In the genomic region with DNA sequence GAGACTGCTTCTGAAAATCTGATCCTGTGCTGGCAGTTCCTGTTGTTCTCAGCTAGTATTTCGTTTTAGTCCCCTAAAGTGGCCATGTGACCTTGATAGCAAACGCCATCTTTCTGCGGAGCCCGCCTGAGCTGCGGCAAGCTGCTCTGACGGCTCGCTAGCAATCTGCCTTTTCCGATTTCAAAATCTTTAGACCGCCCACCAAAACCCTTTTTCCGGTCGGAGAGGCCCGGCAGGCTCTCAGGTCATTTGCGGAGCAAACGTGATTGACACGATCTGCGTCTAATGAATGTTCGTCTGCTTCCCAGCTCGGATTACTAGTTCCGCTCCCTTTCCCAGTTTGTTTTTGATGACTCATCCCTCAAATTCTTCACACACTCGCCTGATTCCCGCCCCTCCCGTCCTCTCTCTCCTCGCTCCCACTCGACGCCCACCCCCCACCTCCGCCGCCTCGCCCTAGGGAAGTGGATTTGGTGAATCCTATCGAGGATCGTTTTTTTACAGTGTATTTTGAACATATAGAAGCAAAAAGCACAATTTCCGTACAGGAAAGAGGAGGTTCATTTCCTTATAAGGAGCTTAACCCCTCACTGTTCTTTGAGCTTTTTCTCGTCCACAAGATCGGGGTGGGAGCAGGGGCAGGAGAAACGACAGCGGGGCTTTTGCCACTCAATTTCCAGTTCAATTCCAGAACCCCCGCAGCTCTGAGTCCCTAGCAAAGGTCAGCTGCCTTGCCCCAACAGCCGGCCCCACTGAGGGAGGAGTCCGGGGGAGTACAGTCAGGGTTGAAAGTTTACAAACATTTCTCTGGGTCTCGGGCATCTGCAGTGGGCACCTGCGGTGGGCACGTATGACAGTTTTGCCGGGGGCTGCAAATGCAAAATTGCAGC, we compare ENCODE assay signal across 9 cellular contexts. TPM values are rescaled to one million over a fixed set of nuclear protein-coding genes. Genes with fewer than 3 reads are reported as not detected.
DNase-seq lines count a peak whose midpoint lies in the region; ATAC-seq lines count a peak whose summit lies in the region.
"Had no signal": no experiment of that assay in that cellular context is flagged by ENCODE, and none has a peak within 500 bp of the region (broad histone marks: within the 10 kb centered on the region; RNA-seq: fewer than 3 reads in every experiment).

No MANE protein-coding gene starts in this region.

- peaks cover 13% of the 10 kb centered on the region for H3K36me3 Mint-ChIP-seq in activated CD4-positive, alpha-beta T cell treated with anti-CD3 and anti-CD28 coated beads, Interleukin-2, amount 10 ng/mL, durations not matched to agents 7 days and 5 days (ENCODE audit: low read depth)

- H3K27ac Mint-ChIP-seq in activated CD4-positive, alpha-beta T cell treated with anti-CD3 and anti-CD28 coated beads, Interleukin-2, amount 10 ng/mL, durations not matched to agents 7 days and 5 days: peak overlapping the region; percentile 99

- no peaks in the 10 kb centered on the region for H3K9me3 Mint-ChIP-seq in activated CD4-positive, alpha-beta T cell treated with anti-CD3 and anti-CD28 coated beads, Interleukin-2, amount 10 ng/mL, durations not matched to agents 7 days and 5 days

- ATAC-seq in GM19043 (IDR thresholded peaks at IDR 0.05; ENCODE audit: low read depth, unreplicated experiment): peak; percentile 89
- peak; percentile 93 for ATAC-seq in HG03354 (IDR thresholded peaks at IDR 0.05; ENCODE audit: poor library complexity, severe bottlenecking, unreplicated experiment)
- peak; percentile 96 for ATAC-seq in left colon

- peaks cover 27% of the 10 kb centered on the region for H3K4me1 Mint-ChIP-seq in activated CD4-positive, alpha-beta T cell treated with anti-CD3 and anti-CD28 coated beads, Interleukin-2, amount 10 ng/mL, durations not matched to agents 7 days and 5 days

- H3K27me3 Mint-ChIP-seq in activated CD4-positive, alpha-beta T cell treated with anti-CD3 and anti-CD28 coated beads, Interleukin-2, amount 10 ng/mL, durations not matched to agents 7 days and 5 days: no peaks in the 10 kb centered on the region

- DNase-seq in AG20443 (ENCODE audit: low spot score) (peak; percentile 87), NCI-H510A (lab: John Stamatoyannopoulos, UW) (peak; percentile 40), cortex of kidney (lab: John Stamatoyannopoulos, UW) (peak; percentile 38), left colon (peak; percentile 76 to 88)
- DNase-seq in activated CD4-positive, alpha-beta T cell treated with anti-CD3 and anti-CD28 coated beads, Interleukin-2, amount 10 ng/mL, durations not matched to agents 7 days and 5 days: peak; percentile 88
- DNase-seq in stimulated activated CD4-positive, alpha-beta T cell treated with anti-CD3 and anti-CD28 coated beads, Interleukin-1b, Interleukin-23, amount 100 ng/mL, for 4 hours (ENCODE audit: low read depth in 2 of 2): peak; percentile 56 to 66

- peak overlapping the region; percentile 84 for H3K4me3 Mint-ChIP-seq in activated CD4-positive, alpha-beta T cell treated with anti-CD3 and anti-CD28 coated beads, Interleukin-2, amount 10 ng/mL, durations not matched to agents 7 days and 5 days

- POLR2A ChIA-PET in activated CD4-positive, alpha-beta T cell treated with anti-CD3 and anti-CD28 coated beads, Interleukin-2, amount 10 ng/mL, durations not matched to agents 7 days and 5 days (lab: Charles Lee): interaction anchor here (0.5 to 1.1 kb wide), 4 partner anchors 9 to 101 kb away, joined by 3 to 5 read pairs (median 4); a partner anchor contains a TSS

- CTCF ChIA-PET in activated CD4-positive, alpha-beta T cell treated with anti-CD3 and anti-CD28 coated beads, Interleukin-2, amount 10 ng/mL, durations not matched to agents 7 days and 5 days (lab: Charles Lee): interaction anchor here (0.6 to 1.3 kb wide), 6 partner anchors 15 to 761 kb away, joined by 3 to 5 read pairs (median 4); no protein-coding TSS in a partner anchor

- intact Hi-C loops in left colon (cut with DNase I, micrococcal nuclease): no loop called here

RNA-seq across cellular contexts. Expression of a gene that starts 37.5 kb away (rescaled TPM):
- total RNA-seq in activated CD4-positive, alpha-beta T cell treated with anti-CD3 and anti-CD28 coated beads, Interleukin-2, amount 10 ng/mL, durations not matched to agents 7 days and 5 days: 1 to 10 TPM in 1 of 2 experiments, under 1 TPM in 1; 0.98 to 1.6 TPM
- 1 to 10 TPM in 1 of 2 donors, under 1 TPM in 1; 0.67 to 1.1 TPM for total RNA-seq in left colon

RNA-seq across cellular contexts. Expression of a gene that starts 40.9 kb away (rescaled TPM):
- total RNA-seq in activated CD4-positive, alpha-beta T cell treated with anti-CD3 and anti-CD28 coated beads, Interleukin-2, amount 10 ng/mL, durations not matched to agents 7 days and 5 days: not detected
- total RNA-seq in left colon: 10 to 100 TPM; 67.9 to 72.6 TPM
- total RNA-seq: activated CD8-positive, alpha-beta memory T cell treated with anti-CD3 and anti-CD28 coated beads for 36 hours had no signal

Comparison
In these comparisons a context has a peak if more than half of its experiments do, and no peak if none do; other contexts are left out.
1. Peak in every context shown above with its lines: DNase-seq and ATAC-seq.
2. DNase-seq: peak in every context shown above with its lines; median percentile 88 in activated CD4-positive, alpha-beta T cell treated with anti-CD3 and anti-CD28 coated beads, Interleukin-2, amount 10 ng/mL, durations not matched to agents 7 days and 5 days; 87 in AG20443; 82 in left colon; 61 in stimulated activated CD4-positive, alpha-beta T cell treated with anti-CD3 and anti-CD28 coated beads, Interleukin-1b, Interleukin-23, amount 100 ng/mL, for 4 hours; 40 in NCI-H510A; 38 in cortex of kidney.
3. RNA of a gene that starts 40.9 kb away (total RNA-seq): 67.9 to 72.6 TPM in left colon; not detected in activated CD4-positive, alpha-beta T cell treated with anti-CD3 and anti-CD28 coated beads, Interleukin-2, amount 10 ng/mL, durations not matched to agents 7 days and 5 days; every median in the first group is over 10 times any median in the second.